ENCODE assay signal across 1 cellular context in genomic region chr4:108097990-108098553, GRCh38.
TF ChIP-seq lines count a peak whose summit lies in the region.

No MANE protein-coding gene starts in this region.

TF ChIP-seq in WTC11, 78 proteins besides CTCF, POLR2A, EP300 and RAD21 (continued from another document):
- TF ChIP-seq USF2 (CRISPR knock-in tag; IDR thresholded peaks at IDR 0.05) (no peak), TEAD4 (CRISPR knock-in tag; IDR thresholded peaks at IDR 0.05) (no peak), ESRRA (CRISPR knock-in tag; IDR thresholded peaks at IDR 0.05; ENCODE audit: borderline replicate concordance) (no peak), GTF2I (CRISPR knock-in tag; conservative IDR thresholded peaks at IDR 0.05) (no peak), ZNF219 (CRISPR knock-in tag; IDR thresholded peaks at IDR 0.05; ENCODE audit: borderline replicate concordance) (no peak), AR (CRISPR knock-in tag; IDR thresholded peaks at IDR 0.05) (no peak), ZNF671 (CRISPR knock-in tag; IDR thresholded peaks at IDR 0.05) (no peak), HMGA2 (CRISPR knock-in tag; IDR thresholded peaks at IDR 0.05) (no peak), E2F1 (CRISPR knock-in tag; IDR thresholded peaks at IDR 0.05) (no peak), ZNF263 (CRISPR knock-in tag; IDR thresholded peaks at IDR 0.05; ENCODE audit: low read depth) (no peak)
